ENCODE assay signal across 12 cellular contexts in genomic region chr9:38062498-38063362, GRCh38. TPM values are rescaled to one million over a fixed set of nuclear protein-coding genes. Genes with fewer than 3 reads are reported as not detected.
DNase-seq lines count a peak whose midpoint lies in the region; ATAC-seq and TF ChIP-seq lines count a peak whose summit lies in the region.
"Had no signal": no experiment of that assay in that cellular context is flagged by ENCODE, and none has a peak within 500 bp of the region (broad histone marks: within the 10 kb centered on the region; RNA-seq: fewer than 3 reads in every experiment).

No MANE protein-coding gene starts in this region.

- H3K4me3 Mint-ChIP-seq in chondrocyte (ENCODE audit: unreplicated experiment), result no peak overlapping the region
- H3K4me3 Mint-ChIP-seq in CD8-positive, alpha-beta memory T cell, result no peak overlapping the region
- H3K4me3 Mint-ChIP-seq: activated T-cell treated with anti-CD3 and anti-CD28 coated beads, Interleukin-2, amount 50 U/mL, for 24 hours; CD8-positive, alpha-beta T cell had no signal

- ATAC-seq in HG02678 (IDR thresholded peaks at IDR 0.05; ENCODE audit: unreplicated experiment) (no peak), HG02763 (IDR thresholded peaks at IDR 0.05; ENCODE audit: unreplicated experiment) (no peak)
- ATAC-seq: CD8-positive, alpha-beta T cell had no signal

- no peaks in the 10 kb centered on the region for H3K36me3 Mint-ChIP-seq in chondrocyte (ENCODE audit: low read depth)
- H3K36me3 Mint-ChIP-seq in CD8-positive, alpha-beta memory T cell, result no peaks in the 10 kb centered on the region
- H3K36me3 Mint-ChIP-seq: CD8-positive, alpha-beta T cell had no signal

- H3K36me3 ChIP-seq in MG63, result no peaks in the 10 kb centered on the region; the same call in none of the 2 replicates
- H3K36me3 ChIP-seq in muscle layer of duodenum (ENCODE audit: control insufficient read depth in 1 of 2, insufficient read depth in 2 of 2, low read length in 2 of 2), result no peaks in the 10 kb centered on the region
- H3K36me3 ChIP-seq in CD8-positive, alpha-beta memory T cell (ENCODE audit: insufficient read depth, low read length), result no peaks in the 10 kb centered on the region

- H3K4me1 ChIP-seq in muscle layer of duodenum (ENCODE audit: control insufficient read depth in 1 of 2, insufficient read depth in 2 of 2, low read length in 2 of 2), result peaks cover 5 to 42% of the 10 kb centered on the region in 2 donors
- H3K4me1 ChIP-seq in CD8-positive, alpha-beta memory T cell (ENCODE audit: insufficient read depth, low read length), result peaks cover 9% of the 10 kb centered on the region

- CTCF ChIA-PET in AG04450 (lab: Charles Lee), result interaction anchor here (0.5 to 3.2 kb wide), 5 partner anchors 9 to 312 kb away, joined by 4 to 11 read pairs (median 6); no protein-coding TSS in a partner anchor
- CTCF ChIA-PET in CD8-positive, alpha-beta memory T cell (lab: Charles Lee), result no interaction called here

- H3K4me3 ChIP-seq in AG04450 (ENCODE audit: low read depth, low read length) (peak overlapping the region; percentile 29; the same call in 1 of the 2 replicates), MG63 (no peak overlapping the region), muscle layer of duodenum (ENCODE audit: low read depth in 1 of 2, low read length in 2 of 2) (no peak overlapping the region)
- no peak overlapping the region for H3K4me3 ChIP-seq in CD8-positive, alpha-beta memory T cell (ENCODE audit: low read length)

- H3K9me3 ChIP-seq in AG04450 (ENCODE audit: control insufficient read depth, insufficient read depth, low read length) (peaks cover 3% of the 10 kb centered on the region; the same call in 1 of the 2 replicates), MG63 (no peaks in the 10 kb centered on the region), muscle layer of duodenum (ENCODE audit: control insufficient read depth in 1 of 2, low read length in 2 of 2) (no peaks in the 10 kb centered on the region)
- no peaks in the 10 kb centered on the region for H3K9me3 ChIP-seq in CD8-positive, alpha-beta memory T cell (ENCODE audit: low read length)

- peak; percentile 29 for DNase-seq in AG04450 (ENCODE audit: low read depth, low spot score)
- peak; percentile 55 for DNase-seq in MG63
- no peak for DNase-seq in chondrocyte (ENCODE audit: low spot score)
- DNase-seq in CD8-positive, alpha-beta memory T cell, result no peak
- DNase-seq in stimulated activated CD4-positive, alpha-beta T cell treated with anti-CD3 and anti-CD28 coated beads, Interleukin-12 subunit alpha, Interleukin-12 subunit beta, amount 100 ng/mL, for 4 hours, result no peak
- DNase-seq: activated T-cell treated with anti-CD3 and anti-CD28 coated beads, Interleukin-2, amount 50 U/mL, for 24 hours; CD8-positive, alpha-beta T cell; NCI-H2227 treated with DMSO at 0.1 percent for 48 hours; T-helper 2 cell had no signal

- TF ChIP-seq CTCF in AG04450 (IDR thresholded peaks at IDR 0.05; ENCODE audit: low read depth, low read length) (no peak), chondrocyte (IDR thresholded peaks at IDR 0.05) (no peak)

- POLR2A ChIA-PET in AG04450 (lab: Yijun Ruan, JAX), result interaction anchor here (0.6 to 1.2 kb wide), 3 partner anchors 82 to 320 kb away, joined by 3 to 8 read pairs (median 8); no protein-coding TSS in a partner anchor
- POLR2A ChIA-PET in CD8-positive, alpha-beta memory T cell (lab: Charles Lee), result no interaction called here

- H3K4me1 Mint-ChIP-seq in chondrocyte (ENCODE audit: low read depth), result peaks cover 81% of the 10 kb centered on the region
- peaks cover 8 to 12% (median 10%) of the 10 kb centered on the region in 3 donors for H3K4me1 Mint-ChIP-seq in CD8-positive, alpha-beta memory T cell

- no peaks in the 10 kb centered on the region for H3K27me3 Mint-ChIP-seq in chondrocyte (ENCODE audit: low read depth)
- H3K27me3 Mint-ChIP-seq in CD8-positive, alpha-beta memory T cell, result peaks cover 13 to 16% of the 10 kb centered on the region in 2 donors

- H3K27ac ChIP-seq in AG04450 (ENCODE audit: low read depth, low read length) (peak overlapping the region; percentile 47), muscle layer of duodenum (ENCODE audit: low read length) (peak overlapping the region; percentile 1)
- H3K27ac ChIP-seq in CD8-positive, alpha-beta memory T cell (ENCODE audit: low read depth, low read length), result no peak overlapping the region

- H3K27me3 ChIP-seq in AG04450 (ENCODE audit: control insufficient read depth, insufficient read depth, low read length) (no peaks in the 10 kb centered on the region), MG63 (no peaks in the 10 kb centered on the region), muscle layer of duodenum (ENCODE audit: low read depth, low read length) (no peaks in the 10 kb centered on the region)
- H3K27me3 ChIP-seq in CD8-positive, alpha-beta memory T cell (ENCODE audit: insufficient read depth, low read length, poor library complexity, severe bottlenecking), result no peaks in the 10 kb centered on the region

- H3K27ac Mint-ChIP-seq in chondrocyte (ENCODE audit: unreplicated experiment), result peak overlapping the region; percentile 56
- no peak overlapping the region for H3K27ac Mint-ChIP-seq in CD8-positive, alpha-beta memory T cell
- H3K27ac Mint-ChIP-seq: activated T-cell treated with anti-CD3 and anti-CD28 coated beads, Interleukin-2, amount 50 U/mL, for 24 hours; CD8-positive, alpha-beta T cell had no signal

- peaks cover 3% of the 10 kb centered on the region for H3K9me3 Mint-ChIP-seq in chondrocyte (ENCODE audit: low read depth)
- H3K9me3 Mint-ChIP-seq in CD8-positive, alpha-beta memory T cell, result no peaks in the 10 kb centered on the region
- H3K9me3 Mint-ChIP-seq: activated T-cell treated with anti-CD3 and anti-CD28 coated beads, Interleukin-2, amount 50 U/mL, for 24 hours; CD8-positive, alpha-beta T cell had no signal

RNA-seq across cellular contexts. Expression of gene SHB, which starts 6.3 kb away (rescaled TPM):
- 16.7 and 20.3 TPM in 2 replicates for polyA plus RNA-seq in AG04450 (2011; rRNA removed)
- 28.6 and 31.8 TPM in 2 replicates for polyA minus RNA-seq in AG04450 (2011; rRNA and poly(A)+ RNA removed)
- total RNA-seq in MG63 (2014; rRNA removed; shearing (Covaris generic); ENCODE audit: low replicate concordance), result 6.0 and 20.0 TPM in 2 replicates
- total RNA-seq in chondrocyte, result 19.6 to 25.1 TPM (median 23.8 TPM) in 3 replicates
- total RNA-seq in CD8-positive, alpha-beta memory T cell, result 1 to 10 TPM; 1.8 TPM
- polyA plus RNA-seq in CD8-positive, alpha-beta memory T cell, result 0.64 TPM

Comparison
In these comparisons a context has a peak if more than half of its experiments do, and no peak if none do; other contexts are left out.
1. DNase-seq: peak in AG04450 (single experiment) and MG63 (single experiment); none in chondrocyte (single experiment), CD8-positive, alpha-beta memory T cell (0 of 5) and stimulated activated CD4-positive, alpha-beta T cell treated with anti-CD3 and anti-CD28 coated beads, Interleukin-12 subunit alpha, Interleukin-12 subunit beta, amount 100 ng/mL, for 4 hours (single experiment).